In the genomic region with DNA sequence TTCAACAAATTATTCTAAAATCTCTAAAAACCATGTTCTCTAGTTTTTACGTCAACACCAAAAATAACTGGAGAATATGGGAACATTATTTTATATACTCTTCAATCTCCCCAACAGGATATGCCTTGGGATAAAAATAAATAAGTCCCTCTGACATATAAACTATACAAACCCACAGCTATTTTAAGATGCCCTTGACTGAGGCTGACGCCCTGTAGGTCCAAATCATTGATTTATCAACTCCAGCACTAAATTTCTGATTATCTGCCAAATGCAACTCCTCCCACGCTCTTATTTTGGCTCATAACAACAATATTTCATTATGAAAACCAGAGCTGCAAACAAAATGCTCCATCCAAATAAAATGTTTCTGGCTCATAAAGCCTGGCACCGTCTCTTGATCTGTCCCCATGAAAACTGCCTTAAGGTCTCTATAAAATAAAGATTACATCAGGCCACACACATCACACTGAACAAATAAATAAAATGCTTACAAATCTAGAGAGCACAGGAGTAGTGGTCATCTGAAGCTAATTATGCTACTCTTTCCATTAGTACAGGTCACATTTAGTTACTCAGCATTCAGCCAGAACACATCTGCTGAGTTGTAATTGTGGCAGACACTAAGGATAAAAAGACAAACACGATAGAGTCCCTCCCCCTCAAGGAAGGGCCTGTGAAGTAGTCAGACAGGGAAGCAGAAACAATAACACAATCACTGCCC, we compare ENCODE assay signal across 12 cellular contexts. TPM values are rescaled to one million over a fixed set of nuclear protein-coding genes. Genes with fewer than 3 reads are reported as not detected.
DNase-seq lines count a peak whose midpoint lies in the region; ATAC-seq and TF ChIP-seq lines count a peak whose summit lies in the region.
"Had no signal": no experiment of that assay in that cellular context is flagged by ENCODE, and none has a peak within 500 bp of the region (broad histone marks: within the 10 kb centered on the region; RNA-seq: fewer than 3 reads in every experiment).

No MANE protein-coding gene starts in this region.

- DNase-seq in Caki2 (ENCODE audit: low read depth) (peak; percentile 34), PC-3 (peak; percentile 18), fibroblast of peridontal ligament (ENCODE audit: extremely low read depth) (peak; percentile 42), prostate gland (ENCODE audit: low spot score) (no peak), GM19240 (ENCODE audit: insufficient read length, low spot score) (no peak)
- DNase-seq: DMS 273 treated with DMSO at 0.1 percent for 48 hours, NCI-H524 treated with DMSO at 0.1 percent for 48 hours had no signal

- 22% methylated on average over 5 of the region's 5 CpGs for WGBS in prostate gland

- H3F3A ChIP-seq in PC-3 (ENCODE audit: low read length, unreplicated experiment): no peaks in the 10 kb centered on the region

- H3K9me3 ChIP-seq in PC-3 (ENCODE audit: low read length) (no peaks in the 10 kb centered on the region), prostate gland (no peaks in the 10 kb centered on the region)

- no peak for TF ChIP-seq CTCF in PC-3 (conservative IDR thresholded peaks at IDR 0.05; ENCODE audit: low read depth, low read length)
- TF ChIP-seq CTCF in prostate gland (IDR thresholded peaks at IDR 0.05): no peak

- H3K4me3 ChIP-seq in PC-3 (ENCODE audit: low read length) (no peak overlapping the region), prostate gland (no peak overlapping the region)
- H3K4me3 ChIP-seq: smooth muscle cell had no signal

- in situ Hi-C loops in Caki2 (cut with HindIII; ENCODE audit: low pct_unique_long_range_greater_than_20kb, low sequenced_read_pairs): no loop called here

- no peak overlapping the region for H2AFZ ChIP-seq in PC-3 (ENCODE audit: low read length)

- H4K20me1 ChIP-seq in PC-3 (ENCODE audit: low read length): peaks cover 13% of the 10 kb centered on the region; the same call in 1 of the 2 replicates

- H3K4me1 ChIP-seq in PC-3 (ENCODE audit: insufficient read depth, low read length) (peaks cover 14% of the 10 kb centered on the region), prostate gland (replicated peaks) (peaks cover 2% of the 10 kb centered on the region)

- POLR2A ChIA-PET in PC-3 (lab: Charles Lee; ENCODE audit: unreplicated experiment): interaction anchor here (0.6 kb wide), 1 partner anchor 29 kb away, joined by 3 read pairs; no protein-coding TSS in a partner anchor

- H3K9me2 ChIP-seq in PC-3 (replicated peaks; ENCODE audit: low read length): no peaks in the 10 kb centered on the region

- H3K36me3 ChIP-seq in PC-3 (ENCODE audit: low read depth, low read length) (no peaks in the 10 kb centered on the region; the same call in 1 of the 2 replicates), prostate gland (no peaks in the 10 kb centered on the region)

- 0 out of 2 replicates have a peak overlapping the region, but pooled peaks have one; percentile 6 for H3K4me2 ChIP-seq in PC-3 (ENCODE audit: low read length)
- H3K4me2 ChIP-seq: KMS-11, smooth muscle cell had no signal

- H3K27me3 ChIP-seq in PC-3 (ENCODE audit: low read length) (no peaks in the 10 kb centered on the region), prostate gland (replicated peaks; ENCODE audit: insufficient read depth) (no peaks in the 10 kb centered on the region)

- no peak overlapping the region for H3K27ac ChIP-seq in PC-3 (ENCODE audit: low read length)
- peak overlapping the region; percentile 4 to 27 for H3K27ac ChIP-seq in prostate gland
- H3K27ac ChIP-seq: KMS-11 had no signal

- CTCF ChIA-PET in PC-3 (lab: Charles Lee): no interaction called here

- peaks cover 15% of the 10 kb centered on the region for H3K79me2 ChIP-seq in PC-3 (ENCODE audit: low read length)

- no peak for TF ChIP-seq POLR2A in prostate gland (IDR thresholded peaks at IDR 0.05)

- intact Hi-C loops in PC-3 (cut with micrococcal nuclease): no loop called here
- intact Hi-C loops in prostate gland (cut with DNase I): loop anchor here (10.0 kb wide), 1 partner anchor 79 kb away; no protein-coding TSS in a partner anchor

- peak; percentile 85 for ATAC-seq in PC-3
- ATAC-seq in GM21786 (IDR thresholded peaks at IDR 0.05; ENCODE audit: unreplicated experiment): no peak
- no peak for ATAC-seq in GM19463 (IDR thresholded peaks at IDR 0.05; ENCODE audit: unreplicated experiment)
- no peak for ATAC-seq in GM19467 (IDR thresholded peaks at IDR 0.05; ENCODE audit: unreplicated experiment)

- H3K9ac ChIP-seq in PC-3 (ENCODE audit: low read length): no peak overlapping the region
- H3K9ac ChIP-seq: KMS-11 had no signal

- no TSS peak for BruUV-seq in PC-3 (replicated peaks; lab: Mats Ljungman, UMichigan)

RNA-seq across cellular contexts. Expression of gene CACUL1, which starts 28.8 kb away (rescaled TPM):
- 19.0 and 24.0 TPM in 2 replicates for total RNA-seq in Caki2 (2014; rRNA removed; shearing (Covaris generic); ENCODE audit: low replicate concordance)
- total RNA-seq in PC-3 (2014; rRNA removed): 27.6 and 39.7 TPM in 2 replicates
- total RNA-seq in prostate gland: 10 to 100 TPM; 23.7 to 38.1 TPM

Comparison
In these comparisons a context has a peak if more than half of its experiments do, and no peak if none do; other contexts are left out.
1. DNase-seq: peak in Caki2 (single experiment), PC-3 (single experiment) and fibroblast of peridontal ligament (single experiment); none in prostate gland (single experiment) and GM19240 (single experiment).